8 cellular contexts compared by ENCODE assay signal in genomic region chr1:184753093-184753492, GRCh38. TPM values are rescaled to one million over a fixed set of nuclear protein-coding genes. Genes with fewer than 3 reads are reported as not detected.
A peak's percentile ranks its signal among the peaks of the same experiment; 100 is the strongest.
DNase-seq lines count a peak whose midpoint lies in the region; ATAC-seq and TF ChIP-seq lines count a peak whose summit lies in the region.

No MANE protein-coding gene starts in this region.

- H3K4me1 ChIP-seq in BLaER1 (peaks cover 18% of the 10 kb centered on the region), breast epithelium (no peaks in the 10 kb centered on the region)

- H3K4me1 Mint-ChIP-seq in naive B cell, result peaks cover 20 to 37% (median 25%) of the 10 kb centered on the region in 3 donors

- H3K36me3 Mint-ChIP-seq in naive B cell, result no peaks in the 10 kb centered on the region

- ATAC-seq in naive B cell (ENCODE audit: low read depth in 2 of 2) (no peak), HG02938 (IDR thresholded peaks at IDR 0.05; ENCODE audit: unreplicated experiment) (no peak)

- no peak for TF ChIP-seq POLR2A in breast epithelium (IDR thresholded peaks at IDR 0.05)

- no peaks in the 10 kb centered on the region for H3K9me3 ChIP-seq in BLaER1
- H3K9me3 ChIP-seq in breast epithelium, result no peaks in the 10 kb centered on the region

- H3K9ac ChIP-seq in BLaER1, result peak overlapping the region; percentile 85

- H3K27me3 Mint-ChIP-seq in naive B cell, result peaks cover 0 to 12% (median 11%) of the 10 kb centered on the region in 3 donors

- H3K36me3 ChIP-seq in BLaER1 (no peaks in the 10 kb centered on the region), breast epithelium (no peaks in the 10 kb centered on the region)

- H3K4me3 Mint-ChIP-seq in naive B cell, result peak overlapping the region; percentile 85 to 98 (median 94)

- no peaks in the 10 kb centered on the region for H3K9me3 Mint-ChIP-seq in naive B cell

- H3K27me3 ChIP-seq in BLaER1 (no peaks in the 10 kb centered on the region), breast epithelium (no peaks in the 10 kb centered on the region)

- no peak for DNase-seq in Jurkat, Clone E6-1 (ENCODE audit: low read depth, low spot score)
- DNase-seq in breast epithelium (ENCODE audit: low spot score in 2 of 2), result no peak
- no peak for DNase-seq in naive B cell
- DNase-seq in effector CD4-positive, alpha-beta T cell, result no peak
- no peak for DNase-seq in NCI-H510A (lab: John Stamatoyannopoulos, UW)
- DNase-seq in NCI-H146 treated with DMSO at 0.1 percent for 48 hours (lab: John Stamatoyannopoulos, UW; ENCODE audit: unreplicated experiment), result no peak

- H3K27ac ChIP-seq in BLaER1, result peak overlapping the region; percentile 82
- no peak overlapping the region for H3K27ac ChIP-seq in breast epithelium

- intact Hi-C loops in breast epithelium (cut with DNase I; ENCODE audit: low total_unique reads), result no loop called here

- peak overlapping the region in 2 of 6 donors; percentile 49 to 90 for H3K27ac Mint-ChIP-seq in naive B cell

- no peaks in the 10 kb centered on the region for H4K20me1 ChIP-seq in BLaER1

- peak overlapping the region; percentile 90 for H3K4me3 ChIP-seq in BLaER1
- H3K4me3 ChIP-seq in Jurkat, Clone E6-1 (ENCODE audit: low read length), result peak overlapping the region; percentile 83
- H3K4me3 ChIP-seq in breast epithelium, result peak overlapping the region in 2 of 3 donors; percentile 83 to 97

- peak overlapping the region; percentile 81 for H3K4me2 ChIP-seq in BLaER1

- no peak for TF ChIP-seq CTCF in breast epithelium (IDR thresholded peaks at IDR 0.05)

RNA-seq across cellular contexts. Expression of gene EDEM3, which starts 1.6 kb away (rescaled TPM):
- polyA plus RNA-seq in Jurkat, Clone E6-1 (2012; ENCODE audit: insufficient read depth, insufficient read length), result 12.2 TPM
- total RNA-seq in breast epithelium, result 10 to 100 TPM; 42.3 to 44.5 (median 43.2) TPM
- polyA plus RNA-seq in naive B cell (ENCODE audit: low read depth in 6 of 6), result 10 to 100 TPM in 3 of 6 donors, 1 to 10 TPM in 3; 5.6 to 13.3 (median 11.0) TPM
